ENCODE assay signal across 8 cellular contexts in genomic region chr10:112307631-112308502, GRCh38. TPM values are rescaled to one million over a fixed set of nuclear protein-coding genes. Genes with fewer than 3 reads are reported as not detected.
DNase-seq lines count a peak whose midpoint lies in the region; ATAC-seq, FAIRE-seq and TF ChIP-seq lines count a peak whose summit lies in the region.

No MANE protein-coding gene starts in this region.

- DNase-seq in AG09309 (ENCODE audit: low read depth) (no peak), RPMI8226 (peak; percentile 50), bronchial epithelial cell (ENCODE audit: low read depth) (peak; percentile 48), left kidney (ENCODE audit: low read depth, low spot score) (peak; percentile 65), superior temporal gyrus (ENCODE audit: extremely low spot score) (peak; percentile 33)

- TF ChIP-seq CTCF in AG09309 (IDR thresholded peaks at IDR 0.05; ENCODE audit: control insufficient read depth, insufficient read depth, low read depth, low read length, missing control alignments) (peak; percentile 91), GM12875 (IDR thresholded peaks at IDR 0.05; ENCODE audit: borderline replicate concordance, insufficient read depth, low read depth, low read length) (peak; percentile 84), bronchial epithelial cell (IDR thresholded peaks at IDR 0.05; ENCODE audit: insufficient read depth, low read length, severe bottlenecking) (peak; percentile 87)

- ATAC-seq in HG03103 (IDR thresholded peaks at IDR 0.05; ENCODE audit: low read depth, unreplicated experiment) (peak; percentile 58), HG02840 (IDR thresholded peaks at IDR 0.05; ENCODE audit: low FRiP score, unreplicated experiment) (no peak)

- H3K4me3 ChIP-seq in AG09309 (ENCODE audit: control insufficient read depth, low read depth, low read length) = no peak overlapping the region
- H3K4me3 ChIP-seq in GM12875 (ENCODE audit: low read depth, low read length) = no peak overlapping the region
- no peak overlapping the region for H3K4me3 ChIP-seq in bronchial epithelial cell (ENCODE audit: low read depth, low read length)

- no peaks in the 10 kb centered on the region for H3K36me3 ChIP-seq in bronchial epithelial cell (ENCODE audit: control insufficient read depth, insufficient read depth, low read length)

- no peak for FAIRE-seq in bronchial epithelial cell (lab: Jason Lieb, UNC)

- no peaks in the 10 kb centered on the region for H3K27me3 ChIP-seq in bronchial epithelial cell (ENCODE audit: control insufficient read depth, insufficient read depth, low read length)

RNA-seq across cellular contexts. Expression of gene TECTB, which starts 24.7 kb away (rescaled TPM):
- total RNA-seq in bronchial epithelial cell = not detected in 2 replicates
